In genomic region chr9:72946821-72947220, GRCh38 we compare ENCODE assay signal across 26 cellular contexts. TPM values are rescaled to one million over a fixed set of nuclear protein-coding genes. Genes with fewer than 3 reads are reported as not detected.
"Had no signal": no experiment of that assay in that cellular context is flagged by ENCODE, and none has a peak within 500 bp of the region (broad histone marks: within the 10 kb centered on the region; RNA-seq: fewer than 3 reads in every experiment).

No MANE protein-coding gene starts in this region.

- FAIRE-seq: bronchial epithelial cell, urothelium cell line had no signal

- H3K9me3 ChIP-seq: esophagus muscularis mucosa, heart left ventricle, left ventricle myocardium inferior, mucosa of descending colon, neutrophil, ovary, prostate gland, tibial artery had no signal

- H3K27ac ChIP-seq: esophagus muscularis mucosa, foreskin keratinocyte, left ventricle myocardium inferior, neutrophil, prostate gland, tibial artery had no signal

- H3K27me3 ChIP-seq: esophagus muscularis mucosa, heart left ventricle, neutrophil, ovary, tibial artery had no signal

- DNase-seq: activated CD4-positive, alpha-beta T cell treated with anti-CD3 and anti-CD28 coated beads for 1 hour; activated CD4-positive, alpha-beta T cell treated with anti-CD3 and anti-CD28 coated beads, Interleukin-2, amount 10 ng/mL, durations not matched to agents 7 days and 5 days; activated CD8-positive, alpha-beta T cell treated with anti-CD3 and anti-CD28 coated beads for 36 hours; activated naive CD8-positive, alpha-beta T cell treated with anti-CD3 and anti-CD28 coated beads, Interleukin-2, amount 50 U/mL, for 24 hours; activated T-cell treated with anti-CD3 and anti-CD28 coated beads, Interleukin-2, amount 50 U/mL, for 48 hours; amygdala; foreskin keratinocyte; heart left ventricle; kidney glomerular epithelial cell; left ventricle myocardium inferior; mucosa of descending colon; naive B cell; nephron progenitor cell; ovary; stimulated activated CD4-positive, alpha-beta T cell treated with anti-CD3 and anti-CD28 coated beads, Interleukin-2, amount 100 ng/mL, for 48 hours; stimulated activated naive CD8-positive, alpha-beta T cell treated with anti-CD3 and anti-CD28 coated beads, Interleukin-15, Interleukin-2, amounts not matched to agents 100 U/mL and 50 U/mL, for 24 hours; substantia nigra; T-helper 17 cell; tibial artery had no signal

- H3K4me1 ChIP-seq: foreskin keratinocyte, left ventricle myocardium inferior, prostate gland had no signal

- H3K4me3 ChIP-seq: esophagus muscularis mucosa, heart left ventricle, left ventricle myocardium inferior, mucosa of descending colon, ovary, prostate gland, tibial artery had no signal

- ATAC-seq: activated CD8-positive, alpha-beta T cell treated with anti-CD3 and anti-CD28 coated beads for 36 hours; activated naive CD8-positive, alpha-beta T cell treated with anti-CD3 and anti-CD28 coated beads, Interleukin-2, amount 50 U/mL, for 24 hours; foreskin keratinocyte; heart left ventricle; mucosa of descending colon; SK-N-SH treated with all-trans-retinoic acid at 6 μM for 48 hours; stimulated activated naive CD8-positive, alpha-beta T cell treated with anti-CD3 and anti-CD28 coated beads, Interleukin-15, Interleukin-2, amounts not matched to agents 100 U/mL and 50 U/mL, for 24 hours; T-helper 17 cell had no signal

- H3K36me3 ChIP-seq: esophagus muscularis mucosa, heart left ventricle, left ventricle myocardium inferior, neutrophil, ovary, prostate gland, tibial artery had no signal

RNA-seq across cellular contexts. Expression of gene ALDH1A1, which starts 6.0 kb away (rescaled TPM):
- total RNA-seq: activated CD4-positive, alpha-beta T cell treated with anti-CD3 and anti-CD28 coated beads, Interleukin-2, amount 10 ng/mL, durations not matched to agents 7 days and 5 days; activated CD8-positive, alpha-beta T cell treated with anti-CD3 and anti-CD28 coated beads for 36 hours; activated T-helper 2 cell treated with anti-CD3 and anti-CD28 coated beads, Interferon-gamma antibody, Interleukin-2, Interleukin-4, amounts not matched to agents 10 μg/mL and 5 μg/mL and 100 μg/mL, durations not matched to agents 14 hours and 24 hours and 36 hours had no signal
